Comparison of ENCODE assay signal across 8 cellular contexts in the genomic region with DNA sequence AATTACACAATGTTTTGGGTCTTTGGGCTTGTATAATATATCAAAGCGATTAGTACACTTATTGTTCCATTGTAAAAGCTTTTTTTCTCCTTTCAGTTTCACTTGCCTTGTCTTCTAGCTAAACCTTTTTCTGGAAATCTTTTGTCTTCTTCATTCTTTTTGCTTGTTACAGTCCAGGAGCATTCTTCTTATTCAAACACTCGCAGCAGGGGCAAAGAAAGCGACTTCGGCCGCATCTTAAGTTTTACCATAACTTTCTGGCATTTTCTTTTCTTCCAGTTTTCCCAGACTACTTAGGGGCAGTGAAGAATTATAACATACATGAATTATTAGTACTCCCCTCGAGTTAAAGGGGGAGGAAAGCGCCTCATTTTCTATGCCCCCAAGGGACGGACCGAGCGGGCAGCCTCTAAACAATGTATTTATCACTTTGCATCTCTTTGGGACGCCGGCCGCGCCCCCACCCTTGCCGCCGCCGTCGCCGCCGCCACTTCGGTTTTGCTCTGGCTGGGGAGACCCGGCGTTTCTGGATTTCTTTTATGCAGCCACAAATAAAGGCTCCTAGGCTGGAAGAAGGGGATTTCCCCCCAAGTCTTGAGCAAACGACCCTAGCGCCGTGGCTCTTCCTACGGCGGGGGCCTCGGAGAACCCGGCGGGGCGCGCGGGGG. TPM values are rescaled to one million over a fixed set of nuclear protein-coding genes. Genes with fewer than 3 reads are reported as not detected.
DNase-seq lines count a peak whose midpoint lies in the region; ATAC-seq, FAIRE-seq and TF ChIP-seq lines count a peak whose summit lies in the region.

No MANE protein-coding gene starts in this region.

- CTCF ChIA-PET in Calu3 (lab: Charles Lee) = interaction anchor here (0.7 to 1.3 kb wide), 3 partner anchors 10 to 166 kb away, joined by 3 to 7 read pairs (median 3); no protein-coding TSS in a partner anchor

- intact Hi-C loops in Calu3 (cut with micrococcal nuclease; ENCODE audit: unreplicated experiment) = no loop called here

- H2AFZ ChIP-seq in parathyroid adenoma = peak overlapping the region; percentile 44

- H3K9ac ChIP-seq in parathyroid adenoma = no peak overlapping the region

- no peaks in the 10 kb centered on the region for H3K4me1 ChIP-seq in parathyroid adenoma

- peak overlapping the region; percentile 55 for H3K4me3 ChIP-seq in parathyroid adenoma (ENCODE audit: low read depth, low read length)

- DNase-seq in Calu3 (no peak), NCI-H446 (lab: John Stamatoyannopoulos, UW) (no peak), RPMI8226 (no peak), substantia nigra (lab: John Stamatoyannopoulos, UW) (no peak)

- peak overlapping the region; percentile 78 for H3K4me2 ChIP-seq in parathyroid adenoma (ENCODE audit: low read length)

- peak; percentile 15 for FAIRE-seq in endometrium (lab: Jason Lieb, UNC)

- peak overlapping the region; percentile 42 for H3K4me3 Mint-ChIP-seq in Calu3 (ENCODE audit: low read depth, unreplicated experiment)
- H3K4me3 Mint-ChIP-seq in IgD-negative memory B cell = peak overlapping the region; percentile 84 to 94 (median 90)

- H3K36me3 ChIP-seq in parathyroid adenoma (ENCODE audit: control insufficient read depth, insufficient read depth, low read length) = no peaks in the 10 kb centered on the region

- no peaks in the 10 kb centered on the region for H3K9me3 ChIP-seq in parathyroid adenoma (ENCODE audit: control insufficient read depth, low read length)

- BruUV-seq in Calu3 (replicated peaks; lab: Mats Ljungman, UMichigan) = no TSS peak

- H3K27ac Mint-ChIP-seq in Calu3 (ENCODE audit: unreplicated experiment) = no peak overlapping the region
- no peak overlapping the region for H3K27ac Mint-ChIP-seq in IgD-negative memory B cell

- no peak for TF ChIP-seq CTCF in Calu3 (IDR thresholded peaks at IDR 0.05; ENCODE audit: unreplicated experiment)
- no peak for TF ChIP-seq CTCF in parathyroid adenoma (IDR thresholded peaks at IDR 0.05)

- H3K9me3 Mint-ChIP-seq in Calu3 (ENCODE audit: low read depth, unreplicated experiment) (no peaks in the 10 kb centered on the region), IgD-negative memory B cell (peaks cover 0 to 3% (median 0%) of the 10 kb centered on the region in 3 donors)

- H3K27me3 Mint-ChIP-seq in Calu3 (ENCODE audit: unreplicated experiment) (peaks cover 97% of the 10 kb centered on the region), IgD-negative memory B cell (peaks cover 59% of the 10 kb centered on the region)

- ATAC-seq in esophagus mucosa = no peak

- H3K27me3 ChIP-seq in parathyroid adenoma (ENCODE audit: control insufficient read depth, insufficient read depth, low read length) = peaks cover 3% of the 10 kb centered on the region

- H3K4me1 Mint-ChIP-seq in Calu3 (ENCODE audit: low read depth, unreplicated experiment) (no peaks in the 10 kb centered on the region), IgD-negative memory B cell (peaks cover 5 to 12% (median 9%) of the 10 kb centered on the region in 3 donors)

- H3K79me2 ChIP-seq in parathyroid adenoma = no peaks in the 10 kb centered on the region

- H3K27ac ChIP-seq in parathyroid adenoma (no peak overlapping the region), substantia nigra (ENCODE audit: low read depth, low read length, poor library complexity, severe bottlenecking) (no peak overlapping the region)

- H3K36me3 Mint-ChIP-seq in Calu3 (ENCODE audit: insufficient read depth, unreplicated experiment) = no peaks in the 10 kb centered on the region
- H3K36me3 Mint-ChIP-seq in IgD-negative memory B cell = no peaks in the 10 kb centered on the region

RNA-seq across cellular contexts. Expression of a gene that starts 7.5 kb away (rescaled TPM):
- total RNA-seq in Calu3 (2022) (not detected in 2 replicates), esophagus mucosa (not detected)
- not detected for polyA plus RNA-seq in IgD-negative memory B cell

RNA-seq across cellular contexts. Expression of a gene that starts 35.5 kb away (rescaled TPM):
- total RNA-seq in Calu3 (2022) (0.27 TPM in 1 of 2 replicates, not detected in the other), esophagus mucosa (179 TPM)
- polyA plus RNA-seq in IgD-negative memory B cell = not detected

Comparison
In these comparisons a context has a peak if more than half of its experiments do, and no peak if none do; other contexts are left out.
1. RNA of a gene that starts 35.5 kb away (total RNA-seq): 179 TPM in esophagus mucosa (single experiment); 0.27 TPM in Calu3; every median in the first group is over 100 times any median in the second.